In genomic region chr1:75733661-75734060, GRCh38 we compare ENCODE assay signal across 20 cellular contexts.
"Had no signal": no experiment of that assay in that cellular context is flagged by ENCODE, and none has a peak within 500 bp of the region (broad histone marks: within the 10 kb centered on the region; RNA-seq: fewer than 3 reads in every experiment).

No MANE protein-coding gene starts in this region.

- DNase-seq: MG63, NCI-H1092, NCI-H1105 treated with DMSO at 0.1 percent for 48 hours, NCI-H1417 treated with DMSO at 0.1 percent for 48 hours, NCI-H146, NCI-H1694 treated with DMSO at 0.1 percent for 48 hours, NCI-H1930, NCI-H2081, NCI-H2107, NCI-H2227 treated with DMSO at 0.1 percent for 48 hours, NCI-H524 treated with DMSO at 0.1 percent for 48 hours, NCI-H69, NCI-H774, Right ventricle myocardium superior, RPMI8226, SIG-M5, SK-N-SH had no signal

- H3K4me1 ChIP-seq: SJSA1 had no signal

- ATAC-seq: K562 had no signal

- H3K27ac ChIP-seq: HL-60, SJSA1 had no signal

- H3K27me3 ChIP-seq: MG63, SJSA1 had no signal

- H3K4me3 ChIP-seq: K562, MG63, SJSA1 had no signal

- H3K9me3 ChIP-seq: MG63, SJSA1, SK-N-SH had no signal
